ENCODE assay signal across 20 cellular contexts in genomic region chr20:48049631-48050030, GRCh38.
"Had no signal": no experiment of that assay in that cellular context is flagged by ENCODE, and none has a peak within 500 bp of the region (broad histone marks: within the 10 kb centered on the region; RNA-seq: fewer than 3 reads in every experiment).

No MANE protein-coding gene starts in this region.

- H3K4me1 Mint-ChIP-seq: memory B cell; stimulated activated naive CD8-positive, alpha-beta T cell treated with anti-CD3 and anti-CD28 coated beads, Interleukin-15, amount 100 ng/mL, for 72 hours had no signal

- H3K4me1 ChIP-seq: lower lobe of right lung, neural progenitor cell, prostate gland, right atrium auricular region, transverse colon, upper lobe of right lung, uterus had no signal

- H3K36me3 Mint-ChIP-seq: memory B cell; natural killer cell treated with Interleukin-12 subunit alpha and Interleukin-12 subunit beta and Interleukin-15 and Interleukin-18, amount 100 ng/mL, for 72 hours; neural progenitor cell had no signal

- H3K27me3 ChIP-seq: neural progenitor cell, right atrium auricular region, suprapubic skin, upper lobe of right lung, uterus had no signal

- H3K4me3 Mint-ChIP-seq: memory B cell; natural killer cell treated with Interleukin-12 subunit alpha and Interleukin-12 subunit beta and Interleukin-15 and Interleukin-18, amount 100 ng/mL, for 72 hours; neural progenitor cell; stimulated activated naive CD8-positive, alpha-beta T cell treated with anti-CD3 and anti-CD28 coated beads, Interleukin-15, amount 100 ng/mL, for 72 hours had no signal

- H3K27ac Mint-ChIP-seq: memory B cell; natural killer cell treated with Interleukin-12 subunit alpha and Interleukin-12 subunit beta and Interleukin-15 and Interleukin-18, amount 100 ng/mL, for 72 hours; neural progenitor cell; stimulated activated naive CD8-positive, alpha-beta T cell treated with anti-CD3 and anti-CD28 coated beads, Interleukin-15, amount 100 ng/mL, for 72 hours had no signal

- H3K4me3 ChIP-seq: lower lobe of right lung, neural progenitor cell, prostate gland, right atrium auricular region, smooth muscle cell, suprapubic skin, transverse colon, upper lobe of right lung, uterus had no signal

- H3K36me3 ChIP-seq: lower lobe of right lung, neural progenitor cell, prostate gland, right atrium auricular region, suprapubic skin, transverse colon, upper lobe of right lung, uterus had no signal

- H3K9ac ChIP-seq: neural progenitor cell had no signal

- DNase-seq: cortex of kidney; effector memory CD4-positive, alpha-beta T cell; left ventricle myocardium superior; lower lobe of right lung; stimulated activated CD4-positive, alpha-beta T cell treated with anti-CD3 and anti-CD28 coated beads, Interleukin-12 subunit alpha, Interleukin-12 subunit beta, amount 100 ng/mL, for 4 hours; stimulated activated CD4-positive, alpha-beta T cell treated with anti-CD3 and anti-CD28 coated beads, Interleukin-1b, Interleukin-23, amount 100 ng/mL, for 48 hours; stimulated activated CD4-positive, alpha-beta T cell treated with anti-CD3 and anti-CD28 coated beads, Interleukin-4, amount 100 ng/mL, for 1 hour; stimulated activated CD8-positive, alpha-beta memory T cell treated with anti-CD3 and anti-CD28 coated beads, Interleukin-4, amount 100 ng/mL, for 48 hours; stimulated activated naive CD4-positive, alpha-beta T cell; stimulated activated naive CD8-positive, alpha-beta T cell treated with anti-CD3 and anti-CD28 coated beads, Interleukin-15, amount 100 ng/mL, for 72 hours; transverse colon; upper lobe of right lung; uterus had no signal

- H3K9me3 Mint-ChIP-seq: natural killer cell treated with Interleukin-12 subunit alpha and Interleukin-12 subunit beta and Interleukin-15 and Interleukin-18, amount 100 ng/mL, for 72 hours; stimulated activated naive CD8-positive, alpha-beta T cell treated with anti-CD3 and anti-CD28 coated beads, Interleukin-15, amount 100 ng/mL, for 72 hours had no signal

- H3K9me3 ChIP-seq: lower lobe of right lung, prostate gland, suprapubic skin, transverse colon, upper lobe of right lung, uterus had no signal

- H3K27ac ChIP-seq: lower lobe of right lung, neural progenitor cell, prostate gland, right atrium auricular region, suprapubic skin, transverse colon, upper lobe of right lung, uterus had no signal
